ENCODE assay signal across 29 cellular contexts in genomic region chr1:238370600-238370999, GRCh38.
"Had no signal": no experiment of that assay in that cellular context is flagged by ENCODE, and none has a peak within 500 bp of the region (broad histone marks: within the 10 kb centered on the region; RNA-seq: fewer than 3 reads in every experiment).

No MANE protein-coding gene starts in this region.

- H3K4me1 ChIP-seq: heart right ventricle, left lung, pancreas, prostate gland, sigmoid colon, stomach, testis, thyroid gland, upper lobe of left lung, vagina had no signal

- H3K4me3 ChIP-seq: heart right ventricle, left lung, lung, pancreas, prostate gland, sigmoid colon, smooth muscle cell, stomach, testis, thyroid gland, upper lobe of left lung, vagina had no signal

- H3K27ac Mint-ChIP-seq: mesothelial cell of epicardium; natural killer cell; nephron progenitor cell; stimulated activated naive B cell treated with anti-CD40 and anti-IgM and Interleukin-4, amounts not matched to agents 10 μg/mL and 1 μg/mL and 100 μg/mL, for 72 hours had no signal

- DNase-seq: heart right ventricle; hippocampal formation; kidney glomerular epithelial cell; left cardiac atrium; left lung; mesendoderm; naive B cell; natural killer cell; nephron progenitor cell; pancreas; posterior cingulate gyrus; retina; right cardiac atrium; sigmoid colon; stimulated activated CD4-positive, alpha-beta T cell treated with anti-CD3 and anti-CD28 coated beads, Interleukin-1b, Interleukin-23, amount 100 ng/mL, for 48 hours; stimulated activated CD4-positive, alpha-beta T cell treated with anti-CD3 and anti-CD28 coated beads, Interleukin-2, amount 100 ng/mL, for 48 hours; stimulated activated CD4-positive, alpha-beta T cell treated with anti-CD3 and anti-CD28 coated beads, Interleukin-4, amount 100 ng/mL, for 4 hours; stimulated activated CD8-positive, alpha-beta memory T cell treated with anti-CD3 and anti-CD28 coated beads, Interleukin-4, amount 100 ng/mL, for 48 hours; stimulated activated naive B cell treated with anti-CD40 and anti-IgM and Interleukin-4, amounts not matched to agents 10 μg/mL and 1 μg/mL and 100 μg/mL, for 72 hours; stimulated activated naive CD8-positive, alpha-beta T cell treated with anti-CD3 and anti-CD28 coated beads, Interleukin-15, Interleukin-2, amounts not matched to agents 100 U/mL and 50 U/mL, for 24 hours; stomach; testis; thyroid gland; upper lobe of left lung had no signal

- ATAC-seq: heart right ventricle; left cardiac atrium; left lung; natural killer cell; pancreas; right cardiac atrium; stimulated activated naive B cell treated with anti-CD40 and anti-IgM and Interleukin-4, amounts not matched to agents 10 μg/mL and 1 μg/mL and 100 μg/mL, for 72 hours; stimulated activated naive CD8-positive, alpha-beta T cell treated with anti-CD3 and anti-CD28 coated beads, Interleukin-15, Interleukin-2, amounts not matched to agents 100 U/mL and 50 U/mL, for 24 hours had no signal

- H3K27me3 Mint-ChIP-seq: naive B cell; stimulated activated naive B cell treated with anti-CD40 and anti-IgM and Interleukin-4, amounts not matched to agents 10 μg/mL and 1 μg/mL and 100 μg/mL, for 72 hours had no signal

- H3K9me3 ChIP-seq: pancreas, prostate gland, sigmoid colon, testis, thyroid gland, upper lobe of left lung, vagina had no signal

- H3K36me3 Mint-ChIP-seq: mesothelial cell of epicardium; naive B cell; stimulated activated naive B cell treated with anti-CD40 and anti-IgM and Interleukin-4, amounts not matched to agents 10 μg/mL and 1 μg/mL and 100 μg/mL, for 72 hours had no signal

- H3K36me3 ChIP-seq: heart right ventricle, left lung, pancreas, prostate gland, sigmoid colon, stomach, thyroid gland, upper lobe of left lung, vagina had no signal

- H3K27me3 ChIP-seq: heart right ventricle, left lung, pancreas, sigmoid colon, stomach, testis, thyroid gland, upper lobe of left lung, vagina had no signal

- H3K4me3 Mint-ChIP-seq: mesothelial cell of epicardium; naive B cell; natural killer cell; nephron progenitor cell; stimulated activated naive B cell treated with anti-CD40 and anti-IgM and Interleukin-4, amounts not matched to agents 10 μg/mL and 1 μg/mL and 100 μg/mL, for 72 hours had no signal

- H3K4me1 Mint-ChIP-seq: mesothelial cell of epicardium; naive B cell; natural killer cell; nephron progenitor cell; stimulated activated naive B cell treated with anti-CD40 and anti-IgM and Interleukin-4, amounts not matched to agents 10 μg/mL and 1 μg/mL and 100 μg/mL, for 72 hours had no signal

- H3K27ac ChIP-seq: heart right ventricle, left lung, pancreas, prostate gland, sigmoid colon, stomach, testis, thyroid gland, upper lobe of left lung, vagina had no signal

- H3K4me2 ChIP-seq: smooth muscle cell had no signal
